Comparison of ENCODE assay signal across 21 cellular contexts in the genomic region with DNA sequence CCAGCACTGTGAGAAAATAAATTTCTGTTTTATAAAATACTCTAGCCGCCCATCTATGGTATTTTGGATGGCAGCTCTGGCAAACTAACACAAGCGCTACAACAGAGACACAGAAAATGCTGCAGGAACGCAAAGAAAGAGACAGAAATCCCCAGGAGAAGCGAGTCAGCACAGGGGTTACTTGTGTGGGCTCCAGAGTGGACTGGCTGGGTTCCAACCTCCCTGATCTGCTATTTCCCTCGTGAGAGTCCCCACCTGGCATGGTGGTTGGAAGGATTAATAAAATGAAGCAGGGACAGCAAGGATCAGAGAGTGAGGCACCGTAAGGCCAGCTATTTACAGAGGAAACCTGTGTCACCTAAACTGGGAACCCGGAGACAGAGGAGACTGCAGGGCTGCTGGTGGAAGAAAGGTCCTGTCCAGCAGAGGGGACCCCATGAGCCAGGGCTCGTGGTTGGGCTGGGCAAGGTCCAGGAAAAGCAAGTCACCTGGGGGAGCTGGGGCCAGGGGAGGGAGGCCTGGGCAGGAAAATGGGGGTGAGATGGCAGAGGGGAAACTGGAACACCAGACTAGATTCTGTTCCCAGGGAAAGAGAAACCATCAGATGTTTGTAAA.
DNase-seq lines count a peak whose midpoint lies in the region; ATAC-seq and TF ChIP-seq lines count a peak whose summit lies in the region.
"Had no signal": no experiment of that assay in that cellular context is flagged by ENCODE, and none has a peak within 500 bp of the region (broad histone marks: within the 10 kb centered on the region; RNA-seq: fewer than 3 reads in every experiment).

No MANE protein-coding gene starts in this region.

- H3K9me3 ChIP-seq in BE2C (no peaks in the 10 kb centered on the region), SJSA1 (replicated peaks) (no peaks in the 10 kb centered on the region), psoas muscle (no peaks in the 10 kb centered on the region)
- H3K9me3 ChIP-seq: HAP-1 had no signal

- H3K27me3 ChIP-seq in BE2C (no peaks in the 10 kb centered on the region), SJSA1 (replicated peaks) (no peaks in the 10 kb centered on the region), psoas muscle (ENCODE audit: insufficient read depth in 3 of 3, low read length in 2 of 3) (no peaks in the 10 kb centered on the region)
- H3K27me3 ChIP-seq: brain microvascular endothelial cell had no signal

- no peak for TF ChIP-seq CTCF in BE2C (IDR thresholded peaks at IDR 0.05; ENCODE audit: low read depth, low read length)
- no peak for TF ChIP-seq CTCF in fibroblast of pulmonary artery (IDR thresholded peaks at IDR 0.05; ENCODE audit: low read length, missing control alignments)
- no peak for TF ChIP-seq CTCF in psoas muscle (IDR thresholded peaks at IDR 0.05)

- 51 to 65% (median 55%) methylated on average over 8 of the region's 8 CpGs for WGBS in psoas muscle, 3 donors

- intact Hi-C loops in psoas muscle (cut with DNase I): no loop called here

- ATAC-seq in psoas muscle (no peak), GM18519 (IDR thresholded peaks at IDR 0.05; ENCODE audit: low FRiP score, unreplicated experiment) (no peak), HG03439 (IDR thresholded peaks at IDR 0.05; ENCODE audit: unreplicated experiment) (no peak)
- ATAC-seq: K562, natural killer cell, sciatic nerve had no signal

- no peaks in the 10 kb centered on the region for H3K36me3 ChIP-seq in BE2C
- no peaks in the 10 kb centered on the region for H3K36me3 ChIP-seq in SJSA1
- H3K36me3 ChIP-seq in psoas muscle (ENCODE audit: insufficient read depth in 1 of 2, low read depth in 1 of 2): no peaks in the 10 kb centered on the region
- H3K36me3 ChIP-seq: brain microvascular endothelial cell, HAP-1 had no signal

- H3K4me1 ChIP-seq in BE2C (peaks cover 12% of the 10 kb centered on the region), SJSA1 (replicated peaks) (peaks cover 64% of the 10 kb centered on the region), psoas muscle (peaks cover 10% of the 10 kb centered on the region)
- H3K4me1 ChIP-seq: HAP-1 had no signal

- H3K27ac ChIP-seq in SJSA1: peak overlapping the region; percentile 52
- peak overlapping the region; percentile 23 for H3K27ac ChIP-seq in psoas muscle
- H3K27ac ChIP-seq: brain microvascular endothelial cell, SK-N-MC had no signal

- DNase-seq in BE2C (peak; percentile 30), SJSA1 (ENCODE audit: low read depth in 1 of 2, low spot score in 2 of 2) (peak in 1 of 2 experiments; percentile 25), fibroblast of pulmonary artery (ENCODE audit: low read depth) (peak; percentile 47), psoas muscle (no peak), COR-L47 (lab: John Stamatoyannopoulos, UW) (no peak), middle frontal gyrus (ENCODE audit: extremely low spot score, low spot score) (no peak)
- DNase-seq: activated CD8-positive, alpha-beta memory T cell treated with anti-CD3 and anti-CD28 coated beads for 24 hours; activated effector memory CD4-positive, alpha-beta T cell treated with Interleukin-2 at 50 U/mL for 16 hours; brain microvascular endothelial cell; effector memory CD4-positive, alpha-beta T cell; left cardiac atrium; natural killer cell; NCI-H1105 treated with DMSO at 0.1 percent for 48 hours; NCI-H2227 treated with DMSO at 0.1 percent for 48 hours; stimulated activated naive CD4-positive, alpha-beta T cell treated with Interleukin-2 at 50 U/mL for 16 hours had no signal

- H3K4me3 ChIP-seq in BE2C (ENCODE audit: low read depth, low read length): no peak overlapping the region
- no peak overlapping the region for H3K4me3 ChIP-seq in SJSA1
- H3K4me3 ChIP-seq in fibroblast of pulmonary artery (replicated peaks; ENCODE audit: low read depth, low read length): no peak overlapping the region
- H3K4me3 ChIP-seq in psoas muscle: no peak overlapping the region
- H3K4me3 ChIP-seq: HAP-1, K562, SK-N-MC had no signal

Comparison
In these comparisons a context has a peak if more than half of its experiments do, and no peak if none do; other contexts are left out.
1. DNase-seq: peak in BE2C (single experiment) and fibroblast of pulmonary artery (single experiment); none in psoas muscle (0 of 2), COR-L47 (single experiment) and middle frontal gyrus (single experiment).